Comparison of ENCODE assay signal across 8 cellular contexts in the genomic region with DNA sequence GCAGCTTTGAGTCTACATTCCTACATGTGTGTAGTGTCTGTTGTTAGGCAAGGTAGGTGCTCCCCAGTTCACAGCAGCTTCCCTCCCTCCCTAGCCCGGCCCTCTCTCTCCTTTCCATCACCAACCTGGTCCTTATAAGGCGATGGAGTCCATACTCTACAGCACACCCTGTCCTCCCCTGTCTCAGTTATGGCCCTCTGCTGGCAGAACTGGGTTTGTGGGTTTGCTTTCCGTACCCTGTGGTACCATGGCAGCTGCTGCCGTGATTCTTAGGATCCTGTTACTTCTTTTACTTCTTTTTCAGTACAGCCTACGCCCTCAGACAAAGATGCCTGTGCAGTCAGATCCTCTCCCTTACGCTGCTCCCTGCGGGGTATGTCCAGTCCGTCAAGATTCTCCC. TPM values are rescaled to one million over a fixed set of nuclear protein-coding genes. Genes with fewer than 3 reads are reported as not detected.
DNase-seq lines count a peak whose midpoint lies in the region; TF ChIP-seq lines count a peak whose summit lies in the region.

No MANE protein-coding gene starts in this region.

- no peaks in the 10 kb centered on the region for H3K9me3 ChIP-seq in cardiac muscle cell (ENCODE audit: low read depth)
- no peaks in the 10 kb centered on the region for H3K9me3 ChIP-seq in ascending aorta

- H3K4me3 ChIP-seq in cardiac muscle cell (no peak overlapping the region), kidney epithelial cell (ENCODE audit: low read depth, low read length) (no peak overlapping the region), ascending aorta (no peak overlapping the region)

- H3K36me3 ChIP-seq in cardiac muscle cell (no peaks in the 10 kb centered on the region), kidney epithelial cell (ENCODE audit: control insufficient read depth, insufficient read depth, low read length) (no peaks in the 10 kb centered on the region), ascending aorta (no peaks in the 10 kb centered on the region)

- intact Hi-C loops in cardiac septum (cut with DNase I) = no loop called here
- intact Hi-C loops in ascending aorta (cut with DNase I) = no loop called here

- DNase-seq in cardiac muscle cell (ENCODE audit: low read depth in 1 of 2, low spot score in 1 of 2) (peak; percentile 17 to 49), cardiac septum (ENCODE audit: low spot score) (no peak), LHCN-M2 (ENCODE audit: low read depth) (peak; percentile 77), kidney epithelial cell (ENCODE audit: low read depth) (no peak), retina (no peak), ascending aorta (ENCODE audit: low spot score in 2 of 2) (no peak), NCI-H1105 (lab: John Stamatoyannopoulos, UW) (no peak)
- DNase-seq in activated T-cell treated with anti-CD3 and anti-CD28 coated beads, Interleukin-2, amount 50 U/mL, for 48 hours = peak; percentile 45 to 47

- H3K4me1 ChIP-seq in cardiac muscle cell (ENCODE audit: low read depth) (no peaks in the 10 kb centered on the region), ascending aorta (no peaks in the 10 kb centered on the region)

- H3K27me3 ChIP-seq in cardiac muscle cell (no peaks in the 10 kb centered on the region), kidney epithelial cell (ENCODE audit: control insufficient read depth, insufficient read depth, low read length) (no peaks in the 10 kb centered on the region), ascending aorta (no peaks in the 10 kb centered on the region)

- H3K27ac ChIP-seq in cardiac muscle cell (no peak overlapping the region), ascending aorta (no peak overlapping the region)

- TF ChIP-seq CTCF in cardiac muscle cell (IDR thresholded peaks at IDR 0.05; ENCODE audit: low read depth, low read length) (peak; percentile 48), kidney epithelial cell (IDR thresholded peaks at IDR 0.05; ENCODE audit: insufficient read depth, low read length, poor library complexity, severe bottlenecking) (peak; percentile 47), ascending aorta (IDR thresholded peaks at IDR 0.05) (no peak)

RNA-seq across cellular contexts. Expression of a gene that starts 31.7 kb away (rescaled TPM):
- total RNA-seq in cardiac muscle cell (0.18 and 0.69 TPM in 2 replicates), cardiac septum (1.3 TPM), LHCN-M2 (2014; rRNA removed) (426 and 430 TPM in 2 replicates), kidney epithelial cell (1.8 and 8.6 TPM in 2 replicates), ascending aorta (not detected)
- polyA plus RNA-seq in cardiac muscle cell = 0.97 and 1.3 TPM in 2 replicates
- 242 TPM for polyA plus RNA-seq in LHCN-M2 (2012)

Comparison
In these comparisons a context has a peak if more than half of its experiments do, and no peak if none do; other contexts are left out.
1. DNase-seq: peak in cardiac muscle cell (2 of 2), LHCN-M2 (single experiment) and activated T-cell treated with anti-CD3 and anti-CD28 coated beads, Interleukin-2, amount 50 U/mL, for 48 hours (2 of 2); none in cardiac septum (single experiment), kidney epithelial cell (single experiment), retina (single experiment), ascending aorta (0 of 2) and NCI-H1105 (single experiment).
2. CTCF ChIP-seq: peak in cardiac muscle cell (single experiment) and kidney epithelial cell (single experiment); none in ascending aorta (0 of 3).
3. RNA of a gene that starts 31.7 kb away (total RNA-seq): 426 to 430 TPM in LHCN-M2; 1.8 to 8.6 TPM in kidney epithelial cell, 1.3 TPM in cardiac septum (single experiment), 0.18 to 0.69 TPM in cardiac muscle cell and not detected in ascending aorta (single experiment); every median in the first group is over 10 times any median in the second.